ENCODE assay signal across 1 cellular context in the genomic region with DNA sequence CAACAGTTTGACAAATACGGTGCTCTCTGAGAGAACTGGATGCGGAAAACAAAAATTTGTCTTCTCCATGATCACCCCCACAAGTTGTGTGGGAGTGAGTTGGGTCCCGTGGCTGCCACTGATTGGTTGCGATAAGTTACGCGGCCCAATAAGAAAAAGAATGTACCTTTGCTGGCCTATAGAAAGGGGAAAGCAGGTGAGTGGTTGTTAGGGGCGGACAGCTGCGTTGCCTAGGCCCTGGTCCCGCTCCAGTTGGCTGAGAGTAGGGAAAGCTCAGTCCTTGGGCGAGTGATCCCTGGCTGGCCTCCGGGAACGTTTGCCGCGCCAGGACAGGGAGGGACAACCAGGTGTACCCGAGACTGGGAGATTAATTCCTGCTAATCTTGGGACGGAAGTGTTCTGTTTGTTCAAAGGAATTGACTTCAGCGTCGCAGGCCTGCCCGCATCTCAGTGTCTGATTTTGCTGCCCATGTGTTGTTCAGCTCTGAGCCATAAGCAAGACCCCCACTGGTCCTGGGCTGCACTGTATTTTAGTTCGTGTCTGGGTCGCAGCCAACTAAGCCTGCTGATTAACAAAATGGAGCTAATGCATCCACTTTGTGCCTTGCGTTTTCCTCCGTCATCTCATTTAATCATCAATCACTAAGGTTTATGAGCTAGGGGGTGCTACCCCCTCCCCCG.
A peak's percentile ranks its signal among the peaks of the same experiment; 100 is the strongest.
TF ChIP-seq lines count a peak whose summit lies in the region.

No MANE protein-coding gene starts in this region.

TF ChIP-seq in HepG2, 621 proteins besides CTCF, POLR2A, EP300 and RAD21 (continued from another document and continues in another):
- peak; percentile 44; the same call in 1 of the 2 replicates for TF ChIP-seq ZBED4 (CRISPR knock-in tag; IDR thresholded peaks at IDR 0.05; ENCODE audit: borderline replicate concordance)
- TF ChIP-seq, protein P1, sequence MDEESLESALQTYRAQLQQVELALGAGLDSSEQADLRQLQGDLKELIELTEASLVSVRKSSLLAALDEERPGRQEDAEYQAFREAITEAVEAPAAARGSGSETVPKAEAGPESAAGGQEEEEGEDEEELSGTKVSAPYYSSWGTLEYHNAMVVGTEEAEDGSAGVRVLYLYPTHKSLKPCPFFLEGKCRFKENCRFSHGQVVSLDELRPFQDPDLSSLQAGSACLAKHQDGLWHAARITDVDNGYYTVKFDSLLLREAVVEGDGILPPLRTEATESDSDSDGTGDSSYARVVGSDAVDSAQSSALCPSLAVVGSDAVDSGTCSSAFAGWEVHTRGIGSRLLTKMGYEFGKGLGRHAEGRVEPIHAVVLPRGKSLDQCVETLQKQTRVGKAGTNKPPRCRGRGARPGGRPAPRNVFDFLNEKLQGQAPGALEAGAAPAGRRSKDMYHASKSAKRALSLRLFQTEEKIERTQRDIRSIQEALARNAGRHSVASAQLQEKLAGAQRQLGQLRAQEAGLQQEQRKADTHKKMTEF (CRISPR knock-in tag; IDR thresholded peaks at IDR 0.05), result no peak
- TF ChIP-seq ZNF468 (CRISPR knock-in tag; IDR thresholded peaks at IDR 0.05), result no peak
- TF ChIP-seq, protein P2, sequence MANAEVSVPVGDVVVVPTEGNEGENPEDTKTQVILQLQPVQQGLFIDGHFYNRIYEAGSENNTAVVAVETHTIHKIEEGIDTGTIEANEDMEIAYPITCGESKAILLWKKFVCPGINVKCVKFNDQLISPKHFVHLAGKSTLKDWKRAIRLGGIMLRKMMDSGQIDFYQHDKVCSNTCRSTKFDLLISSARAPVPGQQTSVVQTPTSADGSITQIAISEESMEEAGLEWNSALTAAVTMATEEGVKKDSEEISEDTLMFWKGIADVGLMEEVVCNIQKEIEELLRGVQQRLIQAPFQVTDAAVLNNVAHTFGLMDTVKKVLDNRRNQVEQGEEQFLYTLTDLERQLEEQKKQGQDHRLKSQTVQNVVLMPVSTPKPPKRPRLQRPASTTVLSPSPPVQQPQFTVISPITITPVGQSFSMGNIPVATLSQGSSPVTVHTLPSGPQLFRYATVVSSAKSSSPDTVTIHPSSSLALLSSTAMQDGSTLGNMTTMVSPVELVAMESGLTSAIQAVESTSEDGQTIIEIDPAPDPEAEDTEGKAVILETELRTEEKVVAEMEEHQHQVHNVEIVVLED (CRISPR knock-in tag; IDR thresholded peaks at IDR 0.05; ENCODE audit: borderline replicate concordance), result 0 out of 2 replicates have a peak, but pooled peaks have one; percentile 0
- peak; percentile 19; the same call in 1 of the 2 replicates for TF ChIP-seq STAG1 (CRISPR knock-in tag; IDR thresholded peaks at IDR 0.05)
- TF ChIP-seq RFX3 (CRISPR knock-in tag; IDR thresholded peaks at IDR 0.05), result peak; percentile 89
- 0 out of 2 replicates have a peak, but pooled peaks have one; percentile 8 for TF ChIP-seq MYC (CRISPR knock-in tag; IDR thresholded peaks at IDR 0.05; ENCODE audit: borderline replicate concordance)
- no peak for TF ChIP-seq BHLHE40 (IDR thresholded peaks at IDR 0.05; ENCODE audit: low read length)
- peak; percentile 82; the same call in 1 of the 2 replicates for TF ChIP-seq RFXANK (CRISPR knock-in tag; IDR thresholded peaks at IDR 0.05)
- TF ChIP-seq SAP130 (CRISPR knock-in tag; IDR thresholded peaks at IDR 0.05; ENCODE audit: low read depth), result peak; percentile 65; the same call in 1 of the 2 replicates
- no peak for TF ChIP-seq ZNF773 (CRISPR knock-in tag; IDR thresholded peaks at IDR 0.05; ENCODE audit: borderline replicate concordance)
- TF ChIP-seq SIX1 (CRISPR knock-in tag; IDR thresholded peaks at IDR 0.05; ENCODE audit: borderline replicate concordance), result no peak
- peak; percentile 92 for TF ChIP-seq POLR2AphosphoS5 (IDR thresholded peaks at IDR 0.05; ENCODE audit: low read depth, low read length)
- TF ChIP-seq SMAD9 (CRISPR knock-in tag; IDR thresholded peaks at IDR 0.05), result peak; percentile 63; the same call in 1 of the 2 replicates
- no peak for TF ChIP-seq SIX4 (CRISPR knock-in tag; IDR thresholded peaks at IDR 0.05)
- peak; percentile 94; the same call in 1 of the 2 replicates for TF ChIP-seq XBP1 (CRISPR knock-in tag; IDR thresholded peaks at IDR 0.05)
- no peak for TF ChIP-seq NPAS2 (CRISPR knock-in tag; IDR thresholded peaks at IDR 0.05; ENCODE audit: borderline replicate concordance)
- no peak for TF ChIP-seq TRIM22 (IDR thresholded peaks at IDR 0.05)
- peak; percentile 17; the same call in 1 of the 2 replicates for TF ChIP-seq ZZZ3 (CRISPR knock-in tag; IDR thresholded peaks at IDR 0.05; ENCODE audit: borderline replicate concordance)
- 0 out of 2 replicates have a peak, but pooled peaks have one; percentile 18 for TF ChIP-seq GFI1 (CRISPR knock-in tag; IDR thresholded peaks at IDR 0.05; ENCODE audit: borderline replicate concordance)
- peak; percentile 76 for TF ChIP-seq TAF1 (CRISPR knock-in tag; IDR thresholded peaks at IDR 0.05)
- TF ChIP-seq, protein P3, sequence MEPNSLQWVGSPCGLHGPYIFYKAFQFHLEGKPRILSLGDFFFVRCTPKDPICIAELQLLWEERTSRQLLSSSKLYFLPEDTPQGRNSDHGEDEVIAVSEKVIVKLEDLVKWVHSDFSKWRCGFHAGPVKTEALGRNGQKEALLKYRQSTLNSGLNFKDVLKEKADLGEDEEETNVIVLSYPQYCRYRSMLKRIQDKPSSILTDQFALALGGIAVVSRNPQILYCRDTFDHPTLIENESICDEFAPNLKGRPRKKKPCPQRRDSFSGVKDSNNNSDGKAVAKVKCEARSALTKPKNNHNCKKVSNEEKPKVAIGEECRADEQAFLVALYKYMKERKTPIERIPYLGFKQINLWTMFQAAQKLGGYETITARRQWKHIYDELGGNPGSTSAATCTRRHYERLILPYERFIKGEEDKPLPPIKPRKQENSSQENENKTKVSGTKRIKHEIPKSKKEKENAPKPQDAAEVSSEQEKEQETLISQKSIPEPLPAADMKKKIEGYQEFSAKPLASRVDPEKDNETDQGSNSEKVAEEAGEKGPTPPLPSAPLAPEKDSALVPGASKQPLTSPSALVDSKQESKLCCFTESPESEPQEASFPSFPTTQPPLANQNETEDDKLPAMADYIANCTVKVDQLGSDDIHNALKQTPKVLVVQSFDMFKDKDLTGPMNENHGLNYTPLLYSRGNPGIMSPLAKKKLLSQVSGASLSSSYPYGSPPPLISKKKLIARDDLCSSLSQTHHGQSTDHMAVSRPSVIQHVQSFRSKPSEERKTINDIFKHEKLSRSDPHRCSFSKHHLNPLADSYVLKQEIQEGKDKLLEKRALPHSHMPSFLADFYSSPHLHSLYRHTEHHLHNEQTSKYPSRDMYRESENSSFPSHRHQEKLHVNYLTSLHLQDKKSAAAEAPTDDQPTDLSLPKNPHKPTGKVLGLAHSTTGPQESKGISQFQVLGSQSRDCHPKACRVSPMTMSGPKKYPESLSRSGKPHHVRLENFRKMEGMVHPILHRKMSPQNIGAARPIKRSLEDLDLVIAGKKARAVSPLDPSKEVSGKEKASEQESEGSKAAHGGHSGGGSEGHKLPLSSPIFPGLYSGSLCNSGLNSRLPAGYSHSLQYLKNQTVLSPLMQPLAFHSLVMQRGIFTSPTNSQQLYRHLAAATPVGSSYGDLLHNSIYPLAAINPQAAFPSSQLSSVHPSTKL (CRISPR knock-in tag; IDR thresholded peaks at IDR 0.05), result peak; percentile 32; the same call in 1 of the 2 replicates
- no peak for TF ChIP-seq ZNF619 (CRISPR knock-in tag; IDR thresholded peaks at IDR 0.05)
- peak; percentile 21; the same call in 1 of the 2 replicates for TF ChIP-seq NCOR1 (IDR thresholded peaks at IDR 0.05; ENCODE audit: borderline replicate concordance, low read length)
- 0 out of 2 replicates have a peak, but pooled peaks have one; percentile 25 for TF ChIP-seq HOMEZ (CRISPR knock-in tag; IDR thresholded peaks at IDR 0.05; ENCODE audit: low read depth)
- TF ChIP-seq ZUFSP (CRISPR knock-in tag; IDR thresholded peaks at IDR 0.05; ENCODE audit: borderline replicate concordance), result no peak
- no peak for TF ChIP-seq ZBTB7A (CRISPR knock-in tag; IDR thresholded peaks at IDR 0.05)
- no peak for TF ChIP-seq ZNF317 (CRISPR knock-in tag; IDR thresholded peaks at IDR 0.05)
- no peak for TF ChIP-seq JDP2 (CRISPR knock-in tag; IDR thresholded peaks at IDR 0.05; ENCODE audit: borderline replicate concordance)
- 0 out of 2 replicates have a peak, but pooled peaks have one; percentile 10 for TF ChIP-seq SIN3B (IDR thresholded peaks at IDR 0.05; ENCODE audit: low read length)
- no peak for TF ChIP-seq RNF219 (CRISPR knock-in tag; IDR thresholded peaks at IDR 0.05)
- TF ChIP-seq MED1 (CRISPR knock-in tag; IDR thresholded peaks at IDR 0.05), result peak; percentile 10; the same call in 1 of the 2 replicates
- no peak for TF ChIP-seq FOXP1 (IDR thresholded peaks at IDR 0.05)
- TF ChIP-seq FOXP1 (CRISPR knock-in tag; IDR thresholded peaks at IDR 0.05), result no peak
- TF ChIP-seq MXI1 (IDR thresholded peaks at IDR 0.05; ENCODE audit: borderline replicate concordance, low read depth, low read length), result peak; percentile 95; the same call in 2 of the 3 replicates
- TF ChIP-seq ZNF567 (CRISPR knock-in tag; IDR thresholded peaks at IDR 0.05; ENCODE audit: borderline replicate concordance), result no peak
- 0 out of 2 replicates have a peak, but pooled peaks have one; percentile 28 for TF ChIP-seq NKX3-1 (CRISPR knock-in tag; IDR thresholded peaks at IDR 0.05)
- peak; percentile 95 for TF ChIP-seq RFXAP (CRISPR knock-in tag; IDR thresholded peaks at IDR 0.05; ENCODE audit: borderline replicate concordance)
- peak; percentile 48; the same call in 1 of the 2 replicates for TF ChIP-seq MAX (IDR thresholded peaks at IDR 0.05)
